ENCODE assay signal across 14 cellular contexts in genomic region chr20:24497851-24498250, GRCh38. TPM values are rescaled to one million over a fixed set of nuclear protein-coding genes. Genes with fewer than 3 reads are reported as not detected.
DNase-seq lines count a peak whose midpoint lies in the region; ATAC-seq and TF ChIP-seq lines count a peak whose summit lies in the region.
"Had no signal": no experiment of that assay in that cellular context is flagged by ENCODE, and none has a peak within 500 bp of the region (broad histone marks: within the 10 kb centered on the region; RNA-seq: fewer than 3 reads in every experiment).

No MANE protein-coding gene starts in this region.

- H3K27ac ChIP-seq in IMR-90 (ENCODE audit: insufficient read depth, low read length) (no peak overlapping the region), heart left ventricle (peak overlapping the region in 1 of 12 donors; percentile 45)
- no peak overlapping the region for H3K27ac ChIP-seq in CD4-positive, alpha-beta T cell (ENCODE audit: low read depth, low read length)
- H3K27ac ChIP-seq: BLaER1, ovary had no signal

- H4K20me1 ChIP-seq in IMR-90 (ENCODE audit: insufficient read depth, low read length) = no peaks in the 10 kb centered on the region
- H4K20me1 ChIP-seq: BLaER1 had no signal

- no peak overlapping the region for H4K91ac ChIP-seq in IMR-90 (ENCODE audit: insufficient read depth, low read depth, low read length)

- no CpG with 5 or more reads among the region's 2 CpGs for WGBS in IMR-90 (ENCODE audit: extremely low coverage in 2 of 2, insufficient read length in 1 of 2), 2 experiments
- WGBS in heart left ventricle, 4 donors = 31 to 55% (median 47%) methylated on average over 2 of the region's 2 CpGs

- POLR2A ChIA-PET in IMR-90 (lab: Charles Lee; ENCODE audit: unreplicated experiment) = no interaction called here
- POLR2A ChIA-PET in CD4-positive, alpha-beta T cell (lab: Charles Lee) = no interaction called here

- TF ChIP-seq RAD21 in IMR-90 (IDR thresholded peaks at IDR 0.05; ENCODE audit: low read length) = no peak

- H2BK20ac ChIP-seq in IMR-90 (ENCODE audit: low read depth, low read length) = no peak overlapping the region

- no peak overlapping the region for H4K8ac ChIP-seq in IMR-90 (ENCODE audit: low read depth in 2 of 2, low read length in 2 of 2)

- no peaks in the 10 kb centered on the region for H3K9me3 Mint-ChIP-seq in CD4-positive, alpha-beta T cell
- H3K9me3 Mint-ChIP-seq: activated T-helper 2 cell treated with anti-CD3 and anti-CD28 coated beads, Interferon-gamma antibody, Interleukin-2, Interleukin-4, amounts not matched to agents 10 μg/mL and 5 μg/mL and 100 μg/mL, durations not matched to agents 14 hours and 24 hours and 36 hours had no signal

- H3K4me3 ChIP-seq in IMR-90 (ENCODE audit: insufficient read depth, low read depth, low read length) = no peak overlapping the region
- no peak overlapping the region for H3K4me3 ChIP-seq in heart left ventricle
- H3K4me3 ChIP-seq: BLaER1, ovary had no signal

- TF ChIP-seq POLR2A in IMR-90 (IDR thresholded peaks at IDR 0.05; ENCODE audit: low read depth, low read length) (no peak), heart left ventricle (IDR thresholded peaks at IDR 0.05) (no peak)

- H3K9me1 ChIP-seq in IMR-90 (ENCODE audit: insufficient read depth, low read length) = peaks cover 3% of the 10 kb centered on the region; the same call in 1 of the 2 replicates

- no peak overlapping the region for H3K27ac Mint-ChIP-seq in CD4-positive, alpha-beta T cell
- H3K27ac Mint-ChIP-seq: activated T-helper 2 cell treated with anti-CD3 and anti-CD28 coated beads, Interferon-gamma antibody, Interleukin-2, Interleukin-4, amounts not matched to agents 10 μg/mL and 5 μg/mL and 100 μg/mL, durations not matched to agents 14 hours and 24 hours and 36 hours had no signal

- dilution Hi-C loops in IMR-90 (cut with HindIII; ENCODE audit: low sequenced_read_pairs, unreplicated experiment) = no loop called here

- H3K23ac ChIP-seq in IMR-90 (ENCODE audit: low read depth, low read length) = no peak overlapping the region

- H2AK9ac ChIP-seq in IMR-90 (replicated peaks; ENCODE audit: low read depth, low read length, poor library complexity) = no peak overlapping the region

- TF ChIP-seq CTCF in IMR-90 (conservative IDR thresholded peaks at IDR 0.05; ENCODE audit: low read depth, low read length) (no peak), heart left ventricle (IDR thresholded peaks at IDR 0.05) (no peak)
- no peak for TF ChIP-seq CTCF in CD4-positive, alpha-beta T cell (IDR thresholded peaks at IDR 0.05)

- H2AFZ ChIP-seq in IMR-90 (replicated peaks; ENCODE audit: low read length, poor library complexity) = no peak overlapping the region

- no peak overlapping the region for H3K4me3 Mint-ChIP-seq in CD4-positive, alpha-beta T cell

- H2AK5ac ChIP-seq in IMR-90 (ENCODE audit: low read depth, low read length) = no peak overlapping the region

- no peak overlapping the region for H3K4me2 ChIP-seq in IMR-90 (ENCODE audit: low read depth, low read length)
- H3K4me2 ChIP-seq: BLaER1 had no signal

- no peak overlapping the region for H3K4ac ChIP-seq in IMR-90 (ENCODE audit: low read depth, low read length)

- no peak for ATAC-seq in IMR-90 (ENCODE audit: low read depth)
- no peak for ATAC-seq in CD4-positive, alpha-beta T cell (ENCODE audit: poor library complexity)
- no peak for ATAC-seq in heart left ventricle

- H2BK5ac ChIP-seq in IMR-90 (ENCODE audit: low read depth, low read length, poor library complexity, severe bottlenecking) = no peak overlapping the region

- H3K27me3 Mint-ChIP-seq in CD4-positive, alpha-beta T cell = no peaks in the 10 kb centered on the region

- H3K27me3 ChIP-seq in IMR-90 (ENCODE audit: control insufficient read depth, insufficient read depth, low read length) (no peaks in the 10 kb centered on the region), heart left ventricle (no peaks in the 10 kb centered on the region)
- no peaks in the 10 kb centered on the region for H3K27me3 ChIP-seq in CD4-positive, alpha-beta T cell (ENCODE audit: control insufficient read depth, insufficient read depth, low read length)
- H3K27me3 ChIP-seq: BLaER1, ovary had no signal

- DNase-seq in COLO668 (lab: John Stamatoyannopoulos, UW; ENCODE audit: unreplicated experiment) (peak; percentile 57), IMR-90 (peak; percentile 33), RPMI8226 (peak; percentile 56), kidney tubule cell (ENCODE audit: low spot score) (peak; percentile 65), 8988T (no peak), foreskin melanocyte (no peak), heart left ventricle (no peak)
- DNase-seq in CD4-positive, alpha-beta T cell = no peak
- DNase-seq: central memory CD4-positive, alpha-beta T cell; NCI-H2081 treated with DMSO at 0.1 percent for 48 hours; ovary had no signal

- no TSS peak for BruUV-seq in IMR-90 (replicated peaks; lab: Mats Ljungman, UMichigan)

- H3K4me1 Mint-ChIP-seq in CD4-positive, alpha-beta T cell (ENCODE audit: low read depth) = no peaks in the 10 kb centered on the region

- intact Hi-C loops in IMR-90 (cut with micrococcal nuclease) (no loop called here), heart left ventricle (cut with DNase I) (no loop called here)
- intact Hi-C loops in CD4-positive, alpha-beta T cell (cut with DNase I, micrococcal nuclease) = no loop called here

- no peaks in the 10 kb centered on the region for H3K36me3 ChIP-seq in IMR-90 (ENCODE audit: control insufficient read depth, insufficient read depth, low read length)
- no peaks in the 10 kb centered on the region for H3K36me3 ChIP-seq in heart left ventricle
- H3K36me3 ChIP-seq: BLaER1, ovary had no signal

- no peaks in the 10 kb centered on the region for H3K79me1 ChIP-seq in IMR-90 (ENCODE audit: low read depth in 1 of 2, low read length in 2 of 2)

- H3K56ac ChIP-seq in IMR-90 (ENCODE audit: extremely low read depth, insufficient read depth, low read length) = no peak overlapping the region

- CTCF ChIA-PET in IMR-90 (lab: Yijun Ruan, JAX) = no interaction called here
- CTCF ChIA-PET in CD4-positive, alpha-beta T cell (lab: Charles Lee) = no interaction called here

- no peaks in the 10 kb centered on the region for H3K4me1 ChIP-seq in IMR-90 (ENCODE audit: control insufficient read depth, insufficient read depth, low read length)
- H3K4me1 ChIP-seq in heart left ventricle = peaks cover 0 to 22% (median 8%) of the 10 kb centered on the region in 12 donors

- no peak overlapping the region for H3K14ac ChIP-seq in IMR-90 (replicated peaks; ENCODE audit: low read depth, low read length)

- H3K36me3 Mint-ChIP-seq in CD4-positive, alpha-beta T cell (ENCODE audit: low read depth) = no peaks in the 10 kb centered on the region

- no peak overlapping the region for H4K5ac ChIP-seq in IMR-90 (ENCODE audit: low read depth, low read length)

- H2BK15ac ChIP-seq in IMR-90 (ENCODE audit: low read depth, low read length) = no peak overlapping the region

- no peak overlapping the region for H2BK120ac ChIP-seq in IMR-90 (ENCODE audit: low read depth, low read length)

- H3K9me3 ChIP-seq in IMR-90 (ENCODE audit: control insufficient read depth, insufficient read depth, low read length) = no peaks in the 10 kb centered on the region
- no peaks in the 10 kb centered on the region for H3K9me3 ChIP-seq in CD4-positive, alpha-beta T cell (ENCODE audit: control insufficient read depth, low read length)
- H3K9me3 ChIP-seq in heart left ventricle = no peaks in the 10 kb centered on the region
- H3K9me3 ChIP-seq: BLaER1, ovary had no signal

- in situ Hi-C loops in IMR-90 (cut with MboI; ENCODE audit: low sequenced_read_pairs) = no loop called here

- H3K18ac ChIP-seq in IMR-90 (ENCODE audit: low read depth, low read length) = no peak overlapping the region

- H3K9ac ChIP-seq in IMR-90 (ENCODE audit: low read depth, low read length) = no peak overlapping the region
- H3K9ac ChIP-seq: BLaER1 had no signal

TF ChIP-seq in IMR-90, 13 proteins besides CTCF, POLR2A, EP300 and RAD21:
- TF ChIP-seq CHD1 (IDR thresholded peaks at IDR 0.05; ENCODE audit: low read depth, low read length) (no peak), MAZ (IDR thresholded peaks at IDR 0.05; ENCODE audit: borderline replicate concordance, low read depth, low read length) (no peak), RFX5 (IDR thresholded peaks at IDR 0.05; ENCODE audit: low read depth, low read length) (no peak), ELK1 (IDR thresholded peaks at IDR 0.05; ENCODE audit: borderline replicate concordance, low read depth, low read length) (no peak), RCOR1 (IDR thresholded peaks at IDR 0.05; ENCODE audit: insufficient replicate concordance, low read length) (no peak)

RNA-seq across cellular contexts. Expression of gene SYNDIG1, which starts 28.4 kb away (rescaled TPM):
- total RNA-seq in IMR-90 (2012; rRNA removed) (not detected in 2 replicates), heart left ventricle (10 to 100 TPM; 14.1 to 41.8 (median 24.2) TPM)
- polyA plus RNA-seq in IMR-90 (2012; rRNA removed) (not detected in 2 replicates), heart left ventricle (10 to 100 TPM in 1 of 2 donors, 1 to 10 TPM in 1; 8.4 to 21.7 TPM)
- not detected in 2 replicates for polyA plus RNA-seq in IMR-90 (2012; cell fraction: cytosol; rRNA removed)
- polyA plus RNA-seq in IMR-90 (2012; cell fraction: nucleus; rRNA removed; ENCODE audit: low replicate concordance) = not detected in 2 replicates
- total RNA-seq in CD4-positive, alpha-beta T cell = not detected
- total RNA-seq: activated T-helper 2 cell treated with anti-CD3 and anti-CD28 coated beads, Interferon-gamma antibody, Interleukin-2, Interleukin-4, amounts not matched to agents 10 μg/mL and 5 μg/mL and 100 μg/mL, durations not matched to agents 14 hours and 24 hours and 36 hours; SK-MEL-5 had no signal

Comparison
In these comparisons a context has a peak if more than half of its experiments do, and no peak if none do; other contexts are left out.
1. DNase-seq: peak in COLO668 (single experiment), IMR-90 (single experiment), RPMI8226 (single experiment) and kidney tubule cell (single experiment); none in 8988T (single experiment), CD4-positive, alpha-beta T cell (0 of 10), foreskin melanocyte (single experiment) and heart left ventricle (0 of 5).
2. RNA of gene SYNDIG1, which starts 28.4 kb away (total RNA-seq): 14.1 to 41.8 TPM in heart left ventricle; not detected in IMR-90 and not detected in CD4-positive, alpha-beta T cell; every median in the first group is over 10 times any median in the second.